ENCODE assay signal across 18 cellular contexts in the genomic region with DNA sequence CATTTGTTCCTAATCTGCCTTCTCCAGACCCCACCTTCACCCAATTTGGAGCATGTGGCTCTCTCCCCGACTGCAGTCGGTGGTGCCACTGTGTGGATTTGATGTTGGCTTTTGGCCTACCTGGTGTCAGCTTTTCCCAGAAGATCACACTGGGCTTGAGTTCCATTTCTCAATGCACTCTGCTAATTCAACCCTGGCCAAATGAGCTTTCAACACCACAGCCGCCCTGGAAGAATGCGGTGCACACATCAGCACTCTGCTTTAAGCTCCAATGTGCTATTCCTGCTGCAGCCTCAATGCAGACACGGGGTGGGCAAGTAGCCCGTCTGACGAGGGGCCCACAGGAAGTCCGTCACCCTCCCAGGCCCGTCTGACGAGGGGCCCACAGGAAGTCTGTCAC.
"Had no signal": no experiment of that assay in that cellular context is flagged by ENCODE, and none has a peak within 500 bp of the region (broad histone marks: within the 10 kb centered on the region; RNA-seq: fewer than 3 reads in every experiment).

No MANE protein-coding gene starts in this region.

- H3K9me3 ChIP-seq: body of pancreas, prostate gland, sigmoid colon had no signal

- FAIRE-seq: endometrium, frontal cortex had no signal

- H3K27ac ChIP-seq: body of pancreas, prostate gland, sigmoid colon, WERI-Rb-1 had no signal

- H3K27me3 ChIP-seq: body of pancreas, sigmoid colon had no signal

- H3K4me3 ChIP-seq: body of pancreas, prostate gland, sigmoid colon had no signal

- H3K36me3 ChIP-seq: prostate gland, sigmoid colon, WERI-Rb-1 had no signal

- ATAC-seq: body of pancreas; left colon; stimulated activated effector memory CD8-positive, alpha-beta T cell treated with anti-CD3 and anti-CD28 coated beads, Interleukin-12 subunit alpha, Interleukin-12 subunit beta, amount 100 ng/mL, for 72 hours had no signal

- DNase-seq: activated CD4-positive, alpha-beta T cell treated with anti-CD3 and anti-CD28 coated beads for 1 hour; activated CD4-positive, alpha-beta T cell treated with anti-CD3 and anti-CD28 coated beads, Interleukin-2, amount 50 U/mL, for 4 hours; body of pancreas; central memory CD4-positive, alpha-beta T cell; cortex of kidney; erythroblast; left colon; mammary epithelial cell; nephron progenitor cell; sigmoid colon; stimulated activated CD4-positive, alpha-beta T cell treated with anti-CD3 and anti-CD28 coated beads, Interleukin-4, amount 100 ng/mL, for 24 hours; SW 1271; T-helper 2 cell; WERI-Rb-1 had no signal

- H3K4me1 ChIP-seq: body of pancreas, prostate gland, sigmoid colon had no signal
